ENCODE assay signal across 13 cellular contexts in genomic region chr2:45797451-45798230, GRCh38.
"Had no signal": no experiment of that assay in that cellular context is flagged by ENCODE, and none has a peak within 500 bp of the region (broad histone marks: within the 10 kb centered on the region; RNA-seq: fewer than 3 reads in every experiment).

No MANE protein-coding gene starts in this region.

- H3K9me3 Mint-ChIP-seq: activated naive CD4-positive, alpha-beta T cell treated with anti-CD3 and anti-CD28 coated beads, Interleukin-2, amount 50 U/mL, for 72 hours; activated T-cell treated with anti-CD3 and anti-CD28 coated beads, Interleukin-2, amount 50 U/mL, for 24 hours; memory B cell; nephron; stimulated activated naive CD8-positive, alpha-beta T cell treated with anti-CD3 and anti-CD28 coated beads, Interleukin-15, amount 100 ng/mL, for 72 hours had no signal

- H3K4me3 Mint-ChIP-seq: activated CD8-positive, alpha-beta memory T cell treated with anti-CD3 and anti-CD28 coated beads, Interleukin-2, amount 10 ng/mL, durations not matched to agents 7 days and 5 days; activated T-cell treated with anti-CD3 and anti-CD28 coated beads, Interleukin-2, amount 50 U/mL, for 24 hours; memory B cell; nephron; stimulated activated naive CD8-positive, alpha-beta T cell treated with anti-CD3 and anti-CD28 coated beads, Interleukin-15, amount 100 ng/mL, for 72 hours; T-helper 17 cell had no signal

- H3K27ac ChIP-seq: testis had no signal

- H3K27me3 Mint-ChIP-seq: activated CD8-positive, alpha-beta memory T cell treated with anti-CD3 and anti-CD28 coated beads, Interleukin-2, amount 10 ng/mL, durations not matched to agents 7 days and 5 days; activated T-cell treated with anti-CD3 and anti-CD28 coated beads, Interleukin-2, amount 50 U/mL, for 24 hours; memory B cell; stimulated activated naive CD8-positive, alpha-beta T cell treated with anti-CD3 and anti-CD28 coated beads, Interleukin-15, amount 100 ng/mL, for 72 hours; T-helper 17 cell had no signal

- H3K27ac Mint-ChIP-seq: activated CD8-positive, alpha-beta memory T cell treated with anti-CD3 and anti-CD28 coated beads, Interleukin-2, amount 10 ng/mL, durations not matched to agents 7 days and 5 days; activated naive CD4-positive, alpha-beta T cell treated with anti-CD3 and anti-CD28 coated beads, Interleukin-2, amount 50 U/mL, for 72 hours; activated T-cell treated with anti-CD3 and anti-CD28 coated beads, Interleukin-2, amount 50 U/mL, for 24 hours; memory B cell; nephron; stimulated activated naive CD8-positive, alpha-beta T cell treated with anti-CD3 and anti-CD28 coated beads, Interleukin-15, amount 100 ng/mL, for 72 hours; T-helper 17 cell had no signal

- DNase-seq: activated CD4-positive, alpha-beta T cell treated with anti-CD3 and anti-CD28 coated beads, Interleukin-2, amount 50 U/mL, for 4 hours; activated CD8-positive, alpha-beta memory T cell treated with anti-CD3 and anti-CD28 coated beads, Interleukin-2, amount 10 ng/mL, durations not matched to agents 7 days and 5 days; activated effector memory CD4-positive, alpha-beta T cell treated with Interleukin-2 at 50 U/mL for 16 hours; activated T-cell treated with anti-CD3 and anti-CD28 coated beads, Interleukin-2, amount 50 U/mL, for 24 hours; dermis blood vessel endothelial cell; left cardiac atrium; stimulated activated CD4-positive, alpha-beta T cell treated with anti-CD3 and anti-CD28 coated beads, Interleukin-4, amount 100 ng/mL, for 24 hours; stimulated activated naive CD8-positive, alpha-beta T cell treated with anti-CD3 and anti-CD28 coated beads, Interleukin-15, amount 100 ng/mL, for 72 hours; T-helper 17 cell; testis had no signal

- H3K27me3 ChIP-seq: testis had no signal

- H3K4me3 ChIP-seq: testis had no signal

- H3K36me3 Mint-ChIP-seq: activated CD8-positive, alpha-beta memory T cell treated with anti-CD3 and anti-CD28 coated beads, Interleukin-2, amount 10 ng/mL, durations not matched to agents 7 days and 5 days; activated naive CD4-positive, alpha-beta T cell treated with anti-CD3 and anti-CD28 coated beads, Interleukin-2, amount 50 U/mL, for 72 hours had no signal

- H3K4me1 Mint-ChIP-seq: activated CD8-positive, alpha-beta memory T cell treated with anti-CD3 and anti-CD28 coated beads, Interleukin-2, amount 10 ng/mL, durations not matched to agents 7 days and 5 days; stimulated activated naive CD8-positive, alpha-beta T cell treated with anti-CD3 and anti-CD28 coated beads, Interleukin-15, amount 100 ng/mL, for 72 hours had no signal

- H3K9me3 ChIP-seq: testis had no signal

- ATAC-seq: activated CD8-positive, alpha-beta memory T cell treated with anti-CD3 and anti-CD28 coated beads, Interleukin-2, amount 10 ng/mL, durations not matched to agents 7 days and 5 days; activated naive CD4-positive, alpha-beta T cell treated with anti-CD3 and anti-CD28 coated beads, Interleukin-2, amount 50 U/mL, for 72 hours; left cardiac atrium; stimulated activated naive CD8-positive, alpha-beta T cell treated with anti-CD3 and anti-CD28 coated beads, Interleukin-15, amount 100 ng/mL, for 72 hours; T-helper 17 cell had no signal
